1 cellular context compared by ENCODE assay signal in genomic region chr22:17269224-17269606, GRCh38.
TF ChIP-seq lines count a peak whose summit lies in the region.

No MANE protein-coding gene starts in this region.

TF ChIP-seq in HepG2, 621 proteins besides CTCF, POLR2A, EP300 and RAD21 (continued from another document):
- TF ChIP-seq, protein P1, sequence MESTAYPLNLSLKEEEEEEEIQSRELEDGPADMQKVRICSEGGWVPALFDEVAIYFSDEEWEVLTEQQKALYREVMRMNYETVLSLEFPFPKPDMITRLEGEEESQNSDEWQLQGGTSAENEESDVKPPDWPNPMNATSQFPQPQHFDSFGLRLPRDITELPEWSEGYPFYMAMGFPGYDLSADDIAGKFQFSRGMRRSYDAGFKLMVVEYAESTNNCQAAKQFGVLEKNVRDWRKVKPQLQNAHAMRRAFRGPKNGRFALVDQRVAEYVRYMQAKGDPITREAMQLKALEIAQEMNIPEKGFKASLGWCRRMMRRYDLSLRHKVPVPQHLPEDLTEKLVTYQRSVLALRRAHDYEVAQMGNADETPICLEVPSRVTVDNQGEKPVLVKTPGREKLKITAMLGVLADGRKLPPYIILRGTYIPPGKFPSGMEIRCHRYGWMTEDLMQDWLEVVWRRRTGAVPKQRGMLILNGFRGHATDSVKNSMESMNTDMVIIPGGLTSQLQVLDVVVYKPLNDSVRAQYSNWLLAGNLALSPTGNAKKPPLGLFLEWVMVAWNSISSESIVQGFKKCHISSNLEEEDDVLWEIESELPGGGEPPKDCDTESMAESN (CRISPR knock-in tag; conservative IDR thresholded peaks at IDR 0.05) = no peak
TF ChIP-seq in HepG2: peak in this region for 0.
